In genomic region chr11:124950606-124951330, GRCh38 we compare ENCODE assay signal across 19 cellular contexts. TPM values are rescaled to one million over a fixed set of nuclear protein-coding genes. Genes with fewer than 3 reads are reported as not detected.
"Had no signal": no experiment of that assay in that cellular context is flagged by ENCODE, and none has a peak within 500 bp of the region (broad histone marks: within the 10 kb centered on the region; RNA-seq: fewer than 3 reads in every experiment).

No MANE protein-coding gene starts in this region.

- ATAC-seq: activated T-cell treated with anti-CD3 and anti-CD28 coated beads, Interleukin-2, amount 50 U/mL, for 4 hours; gastrocnemius medialis; heart right ventricle; left lung; psoas muscle; sciatic nerve had no signal

- H3K4me3 Mint-ChIP-seq: activated T-cell treated with anti-CD3 and anti-CD28 coated beads, Interleukin-2, amount 50 U/mL, for 4 hours; memory B cell; nephron progenitor cell had no signal

- H3K4me3 ChIP-seq: cardiac muscle cell, colonic mucosa, gastrocnemius medialis, heart right ventricle, left lung, psoas muscle, stomach, thoracic aorta had no signal

- H3K27ac Mint-ChIP-seq: memory B cell, nephron progenitor cell had no signal

- H3K9me3 ChIP-seq: colonic mucosa, gastrocnemius medialis, psoas muscle, thoracic aorta had no signal

- H3K27ac ChIP-seq: cardiac muscle cell, colonic mucosa, gastrocnemius medialis, heart right ventricle, left lung, psoas muscle, stomach, thoracic aorta had no signal

- H3K36me3 ChIP-seq: cardiac muscle cell, colonic mucosa, gastrocnemius medialis, heart right ventricle, left lung, stomach, thoracic aorta had no signal

- DNase-seq: activated CD4-positive, CD25-positive, alpha-beta regulatory T cell treated with anti-CD3 and anti-CD28 coated beads, Interleukin-2, amount 50 U/mL, for 72 hours; activated gamma-delta T cell; activated T-cell treated with anti-CD3 and anti-CD28 coated beads, Interleukin-2, amount 50 U/mL, for 4 hours; colonic mucosa; effector CD8-positive, alpha-beta T cell; gastrocnemius medialis; heart right ventricle; islet precursor cell; left lung; nephron progenitor cell; psoas muscle; stimulated activated CD4-positive, alpha-beta T cell treated with anti-CD3 and anti-CD28 coated beads, Interleukin-2, amount 100 ng/mL, for 24 hours; stomach had no signal

- H3K4me1 ChIP-seq: colonic mucosa had no signal

- H3K4me1 Mint-ChIP-seq: memory B cell, nephron progenitor cell had no signal

- H3K27me3 ChIP-seq: colonic mucosa, gastrocnemius medialis, heart right ventricle, left lung, stomach had no signal

RNA-seq across cellular contexts. Expression of gene HEPACAM, which starts 14.9 kb away (rescaled TPM):
- total RNA-seq: activated T-cell treated with anti-CD3 and anti-CD28 coated beads, Interleukin-2, amount 50 U/mL, for 4 hours; left lung; stomach; urinary bladder had no signal
- polyA plus RNA-seq: cardiac muscle cell had no signal

RNA-seq across cellular contexts. Expression of gene HEPN1, which starts 31.7 kb away (rescaled TPM):
- total RNA-seq: activated T-cell treated with anti-CD3 and anti-CD28 coated beads, Interleukin-2, amount 50 U/mL, for 4 hours; cardiac muscle cell; colonic mucosa; fibroblast of lung; gastrocnemius medialis; heart right ventricle; left lung; psoas muscle; sciatic nerve; stomach; urinary bladder had no signal
- polyA plus RNA-seq: cardiac muscle cell, fibroblast of lung, stomach, urinary bladder had no signal

RNA-seq across cellular contexts. Expression of gene ROBO4, which starts 53.1 kb away (rescaled TPM):
- total RNA-seq: activated T-cell treated with anti-CD3 and anti-CD28 coated beads, Interleukin-2, amount 50 U/mL, for 4 hours had no signal
